8 cellular contexts compared by ENCODE assay signal in genomic region chr9:178136-178825, GRCh38. TPM values are rescaled to one million over a fixed set of nuclear protein-coding genes. Genes with fewer than 3 reads are reported as not detected.
DNase-seq lines count a peak whose midpoint lies in the region; TF ChIP-seq lines count a peak whose summit lies in the region.
"Not testable (repeated sequence)": the region's sequence is repeated elsewhere in the genome, so short reads cannot be mapped to it uniquely, and the experiment has no call there.

No MANE protein-coding gene starts in this region.

- WGBS in trophoblast cell (ENCODE audit: extremely low coverage, insufficient coverage, insufficient read length) = no CpG with 5 or more reads among the region's 23 CpGs
- 3% methylated on average over 19 of the region's 23 CpGs for WGBS in urinary bladder

- not testable (repeated sequence) for H2AFZ ChIP-seq in trophoblast cell (ENCODE audit: insufficient read depth, low read length, poor library complexity)

- H2BK12ac ChIP-seq in trophoblast cell (ENCODE audit: low read length) = not testable (repeated sequence)

- not testable (repeated sequence) for H3K36me3 Mint-ChIP-seq in activated naive CD8-positive, alpha-beta T cell treated with anti-CD3 and anti-CD28 coated beads for 36 hours

- not testable (repeated sequence) for H3K79me1 ChIP-seq in trophoblast cell (ENCODE audit: low read length)

- H3K4ac ChIP-seq in trophoblast cell (ENCODE audit: low read depth, low read length) = not testable (repeated sequence)

- not testable (repeated sequence) for H3K27me3 ChIP-seq in WERI-Rb-1 (ENCODE audit: insufficient read depth, low read depth, severe bottlenecking); endocrine pancreas (ENCODE audit: control insufficient read depth, insufficient read depth, low read length); trophoblast cell (ENCODE audit: insufficient read depth, low read length)

- H3K14ac ChIP-seq in trophoblast cell (ENCODE audit: low read length) = not testable (repeated sequence)

- H3K27me3 Mint-ChIP-seq in activated naive CD8-positive, alpha-beta T cell treated with anti-CD3 and anti-CD28 coated beads for 36 hours = not testable (repeated sequence)

- peak overlapping the region; percentile 90 for H3K4me3 Mint-ChIP-seq in activated naive CD8-positive, alpha-beta T cell treated with anti-CD3 and anti-CD28 coated beads for 36 hours

- H2AK5ac ChIP-seq in trophoblast cell (ENCODE audit: low read length) = not testable (repeated sequence)

- peak overlapping the region; percentile 52 for H3K27ac ChIP-seq in WERI-Rb-1
- H3K27ac ChIP-seq in trophoblast cell (ENCODE audit: low read depth, low read length) = not testable (repeated sequence)
- H3K27ac ChIP-seq in urinary bladder (ENCODE audit: low read depth) = peak overlapping the region; percentile 10

- H3K9me3 Mint-ChIP-seq in activated naive CD8-positive, alpha-beta T cell treated with anti-CD3 and anti-CD28 coated beads for 36 hours = not testable (repeated sequence)

- H3K4me2 ChIP-seq in trophoblast cell (ENCODE audit: low read length) = peak overlapping the region; percentile 55

- not testable (repeated sequence) for H3K9ac ChIP-seq in endocrine pancreas (ENCODE audit: control insufficient read depth, insufficient read depth, low read length); trophoblast cell (ENCODE audit: low read length)

- not testable (repeated sequence) for H3K79me2 ChIP-seq in trophoblast cell (ENCODE audit: control insufficient read depth, insufficient read depth, low read length, poor library complexity)

- H4K91ac ChIP-seq in trophoblast cell (ENCODE audit: low read depth, low read length) = not testable (repeated sequence)

- DNase-seq in Daoy (ENCODE audit: low read depth) = peak; percentile 2
- peak; percentile 3 for DNase-seq in NAMALWA (ENCODE audit: low spot score)
- not testable (repeated sequence) for DNase-seq in WERI-Rb-1; activated naive CD8-positive, alpha-beta T cell treated with anti-CD3 and anti-CD28 coated beads for 36 hours
- peak; percentile 2 to 27 for DNase-seq in trophoblast cell

- H3K36me3 ChIP-seq in WERI-Rb-1; endocrine pancreas (ENCODE audit: control insufficient read depth, insufficient read depth, low read length); trophoblast cell (ENCODE audit: control insufficient read depth in 1 of 2, insufficient read depth in 2 of 2, low read length in 2 of 2); urinary bladder (ENCODE audit: insufficient read depth): not testable (repeated sequence)

- not testable (repeated sequence) for H2BK120ac ChIP-seq in trophoblast cell (ENCODE audit: insufficient read depth, low read length, poor library complexity)

- H3K18ac ChIP-seq in trophoblast cell (ENCODE audit: low read length) = not testable (repeated sequence)

- H2BK5ac ChIP-seq in trophoblast cell (ENCODE audit: low read depth, low read length, poor library complexity) = not testable (repeated sequence)

- H3K4me1 Mint-ChIP-seq in activated naive CD8-positive, alpha-beta T cell treated with anti-CD3 and anti-CD28 coated beads for 36 hours = not testable (repeated sequence)

- not testable (repeated sequence) for H3K23ac ChIP-seq in trophoblast cell (ENCODE audit: low read length)

- peak overlapping the region; percentile 90 for H3K27ac Mint-ChIP-seq in activated naive CD8-positive, alpha-beta T cell treated with anti-CD3 and anti-CD28 coated beads for 36 hours

- H4K12ac ChIP-seq in trophoblast cell (ENCODE audit: low read depth, low read length) = not testable (repeated sequence)

- not testable (repeated sequence) for H3K4me1 ChIP-seq in endocrine pancreas (ENCODE audit: control insufficient read depth, insufficient read depth, low read length); trophoblast cell (ENCODE audit: control insufficient read depth in 1 of 2, insufficient read depth in 2 of 2, low read length in 2 of 2); urinary bladder (ENCODE audit: insufficient read depth)

- H3K9me3 ChIP-seq in WERI-Rb-1 (ENCODE audit: severe bottlenecking); endocrine pancreas (ENCODE audit: control insufficient read depth, low read length); iPS-18c (ENCODE audit: control insufficient read depth, insufficient read depth, low read length); trophoblast cell (ENCODE audit: insufficient read depth, low read depth, low read length): not testable (repeated sequence)

- not testable (repeated sequence) for H4K8ac ChIP-seq in trophoblast cell (ENCODE audit: low read depth, low read length)

- H3K4me3 ChIP-seq in WERI-Rb-1 (ENCODE audit: low read depth, low read length) (peak overlapping the region; percentile 45), endocrine pancreas (ENCODE audit: control insufficient read depth, insufficient read depth, low read length) (peak overlapping the region; percentile 22), iPS-18c (ENCODE audit: insufficient read depth, low read depth, low read length) (peak overlapping the region; percentile 47; the same call in 1 of the 2 replicates)
- not testable (repeated sequence) for H3K4me3 ChIP-seq in trophoblast cell (ENCODE audit: low read depth, low read length); urinary bladder (ENCODE audit: low read depth, low read length)

- not testable (repeated sequence) for TF ChIP-seq CTCF in WERI-Rb-1 (IDR thresholded peaks at IDR 0.05; ENCODE audit: low read depth, low read length)

RNA-seq across cellular contexts. Expression of gene ZNG1A, which starts 0.6 kb away (rescaled TPM):
- total RNA-seq in Daoy (2014; rRNA removed; shearing (Covaris generic)) = 106 and 157 TPM in 2 replicates
- 10 to 100 TPM; 50.2 to 50.5 TPM for total RNA-seq in activated naive CD8-positive, alpha-beta T cell treated with anti-CD3 and anti-CD28 coated beads for 36 hours
- polyA plus RNA-seq in trophoblast cell (2013) = 28.3 and 30.7 TPM in 2 replicates
- total RNA-seq in urinary bladder = 51.2 TPM
- 33.9 TPM for polyA plus RNA-seq in urinary bladder

RNA-seq across cellular contexts. Expression of gene DOCK8, which starts 36.4 kb away (rescaled TPM):
- 1.0 and 1.3 TPM in 2 replicates for total RNA-seq in Daoy (2014; rRNA removed; shearing (Covaris generic))
- 100 to 1,000 TPM; 130 to 132 TPM for total RNA-seq in activated naive CD8-positive, alpha-beta T cell treated with anti-CD3 and anti-CD28 coated beads for 36 hours
- 2.8 and 2.9 TPM in 2 replicates for polyA plus RNA-seq in trophoblast cell (2013)
- 12.5 TPM for total RNA-seq in urinary bladder
- 5.2 TPM for polyA plus RNA-seq in urinary bladder
